8 cellular contexts compared by ENCODE assay signal in the genomic region with DNA sequence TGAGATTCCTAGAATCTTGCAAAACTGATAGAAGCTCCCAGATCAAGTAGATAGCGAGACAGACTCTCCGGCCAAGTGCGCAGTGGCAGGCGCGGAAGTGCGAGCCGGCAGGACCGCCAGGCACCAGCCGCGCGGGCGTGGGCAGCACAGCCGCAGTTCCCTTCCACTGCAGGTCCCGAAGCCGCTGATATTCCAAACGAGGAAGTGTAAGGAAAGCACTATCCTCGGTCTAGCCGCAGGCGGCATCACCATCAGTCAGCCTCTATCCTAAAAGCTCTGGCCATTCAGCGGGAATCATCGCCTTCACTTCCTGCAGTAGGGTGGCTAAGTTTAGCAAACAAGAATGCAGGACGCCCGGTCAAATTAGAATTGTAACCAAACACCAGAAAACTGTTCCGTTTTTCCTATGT. TPM values are rescaled to one million over a fixed set of nuclear protein-coding genes. Genes with fewer than 3 reads are reported as not detected.
DNase-seq lines count a peak whose midpoint lies in the region; ATAC-seq and TF ChIP-seq lines count a peak whose summit lies in the region.

No MANE protein-coding gene starts in this region.

- TF ChIP-seq POLR2A in tibial nerve (IDR thresholded peaks at IDR 0.05): no peak

- peak overlapping the region; percentile 71 for H2AFZ ChIP-seq in MM.1S (ENCODE audit: low read length)

- H3K27me3 ChIP-seq in MM.1S (replicated peaks; ENCODE audit: insufficient read depth, low read length) (no peaks in the 10 kb centered on the region), esophagus (ENCODE audit: control insufficient read depth in 1 of 2, insufficient read depth in 2 of 2, low read length in 2 of 2) (no peaks in the 10 kb centered on the region), tibial nerve (no peaks in the 10 kb centered on the region)

- peak overlapping the region; percentile 78 for H3K27ac Mint-ChIP-seq in activated CD8-positive, alpha-beta T cell treated with anti-CD3 and anti-CD28 coated beads, Interleukin-2, amount 10 ng/mL, durations not matched to agents 7 days and 5 days

- TF ChIP-seq CTCF in 22Rv1 (IDR thresholded peaks at IDR 0.05): no peak
- TF ChIP-seq CTCF in MM.1S (IDR thresholded peaks at IDR 0.05; ENCODE audit: low read length): no peak
- no peak for TF ChIP-seq CTCF in mucosa of descending colon (IDR thresholded peaks at IDR 0.05)
- TF ChIP-seq CTCF in tibial nerve (IDR thresholded peaks at IDR 0.05): no peak

- ATAC-seq in activated CD8-positive, alpha-beta T cell treated with anti-CD3 and anti-CD28 coated beads, Interleukin-2, amount 10 ng/mL, durations not matched to agents 7 days and 5 days: peak; percentile 50
- ATAC-seq in mucosa of descending colon: peak; percentile 69

- CTCF ChIA-PET in HEK293T (lab: Yijun Ruan, JAX): interaction anchor here (0.7 to 1.3 kb wide), 3 partner anchors 18 to 46 kb away, joined by 3 to 8 read pairs (median 3); no protein-coding TSS in a partner anchor
- CTCF ChIA-PET in activated CD8-positive, alpha-beta T cell treated with anti-CD3 and anti-CD28 coated beads, Interleukin-2, amount 10 ng/mL, durations not matched to agents 7 days and 5 days (lab: Charles Lee): interaction anchor here (0.5 to 3.1 kb wide), 4 partner anchors 16 to 59 kb away, joined by 3 to 14 read pairs (median 4); partner anchors contain the start of gene CDC73

- DNase-seq in G401 (ENCODE audit: low spot score) (peak; percentile 64), HEK293T (ENCODE audit: extremely low spot score) (peak; percentile 55), MM.1S (peak; percentile 25), mucosa of descending colon (peak; percentile 53 to 71 (median 68)), tibial nerve (ENCODE audit: low spot score in 2 of 2) (peak in 1 of 2 donors; percentile 24)
- DNase-seq in activated CD8-positive, alpha-beta T cell treated with anti-CD3 and anti-CD28 coated beads, Interleukin-2, amount 10 ng/mL, durations not matched to agents 7 days and 5 days: peak; percentile 31

- peak overlapping the region; percentile 83 for H3K4me3 ChIP-seq in MM.1S (ENCODE audit: low read length)
- peak overlapping the region; percentile 66 to 89 for H3K4me3 ChIP-seq in esophagus (ENCODE audit: low read depth in 1 of 2, low read length in 2 of 2)
- peak overlapping the region; percentile 77 for H3K4me3 ChIP-seq in mucosa of descending colon
- H3K4me3 ChIP-seq in tibial nerve: peak overlapping the region; percentile 67 to 83 (median 75)

- H3K4me1 ChIP-seq in MM.1S (ENCODE audit: low read length) (peaks cover 15% of the 10 kb centered on the region), esophagus (ENCODE audit: control insufficient read depth in 2 of 2, insufficient read depth in 2 of 2, low read length in 1 of 2) (no peaks in the 10 kb centered on the region), mucosa of descending colon (ENCODE audit: low read depth) (peaks cover 11% of the 10 kb centered on the region), tibial nerve (peaks cover 0 to 30% (median 10%) of the 10 kb centered on the region in 4 donors)

- H3K36me3 Mint-ChIP-seq in activated CD8-positive, alpha-beta T cell treated with anti-CD3 and anti-CD28 coated beads, Interleukin-2, amount 10 ng/mL, durations not matched to agents 7 days and 5 days (ENCODE audit: low read depth): peaks cover 17% of the 10 kb centered on the region

- H3K9me3 Mint-ChIP-seq in activated CD8-positive, alpha-beta T cell treated with anti-CD3 and anti-CD28 coated beads, Interleukin-2, amount 10 ng/mL, durations not matched to agents 7 days and 5 days (ENCODE audit: insufficient read depth): no peaks in the 10 kb centered on the region

- H3K9me3 ChIP-seq in MM.1S (replicated peaks; ENCODE audit: insufficient read depth, low read length) (no peaks in the 10 kb centered on the region), esophagus (ENCODE audit: control insufficient read depth in 2 of 2, insufficient read depth in 1 of 2, low read depth in 1 of 2, low read length in 1 of 2) (no peaks in the 10 kb centered on the region), mucosa of descending colon (no peaks in the 10 kb centered on the region), tibial nerve (no peaks in the 10 kb centered on the region)

- H4K20me1 ChIP-seq in MM.1S (ENCODE audit: insufficient read depth, low read length): no peaks in the 10 kb centered on the region

- H3K4me2 ChIP-seq in MM.1S (ENCODE audit: low read depth, low read length): peak overlapping the region; percentile 88

- H3K27me3 Mint-ChIP-seq in activated CD8-positive, alpha-beta T cell treated with anti-CD3 and anti-CD28 coated beads, Interleukin-2, amount 10 ng/mL, durations not matched to agents 7 days and 5 days (ENCODE audit: low read depth): peaks cover 10% of the 10 kb centered on the region

- peaks cover 34% of the 10 kb centered on the region for H3K79me2 ChIP-seq in MM.1S (ENCODE audit: low read length)

- peaks cover 16% of the 10 kb centered on the region; the same call in 1 of the 2 replicates for H3F3A ChIP-seq in MM.1S (ENCODE audit: insufficient read depth, low read length)

- H3K9me2 ChIP-seq in MM.1S (replicated peaks; ENCODE audit: insufficient read depth, low read length): no peaks in the 10 kb centered on the region

- TF ChIP-seq EP300 in tibial nerve (IDR thresholded peaks at IDR 0.05): no peak

- H3K36me3 ChIP-seq in MM.1S (replicated peaks; ENCODE audit: insufficient read depth, low read length) (no peaks in the 10 kb centered on the region), esophagus (ENCODE audit: control insufficient read depth in 2 of 2, insufficient read depth in 2 of 2, low read length in 1 of 2) (peaks cover 3% of the 10 kb centered on the region in 2 donors), mucosa of descending colon (ENCODE audit: low read depth) (no peaks in the 10 kb centered on the region), tibial nerve (peaks cover 0 to 12% (median 0%) of the 10 kb centered on the region in 3 donors)

- peak overlapping the region; percentile 72 for H3K9ac ChIP-seq in MM.1S (ENCODE audit: low read length)

- intact Hi-C loops in mucosa of descending colon (cut with DNase I, micrococcal nuclease): loop anchor here in 1 of 2 donors (5.0 kb wide), 1 partner anchor 42 kb away; no protein-coding TSS in a partner anchor

- in situ Hi-C loops in G401 (cut with HindIII; ENCODE audit: low sequenced_read_pairs): no loop called here

- H3K27ac ChIP-seq in 22Rv1: peak overlapping the region; percentile 89
- peak overlapping the region; percentile 70 for H3K27ac ChIP-seq in MM.1S (ENCODE audit: low read length)
- peak overlapping the region; percentile 91 to 95 for H3K27ac ChIP-seq in esophagus (ENCODE audit: low read depth in 2 of 2, low read length in 1 of 2)
- H3K27ac ChIP-seq in tibial nerve: peak overlapping the region; percentile 85 to 96 (median 90)

- H3K4me3 Mint-ChIP-seq in activated CD8-positive, alpha-beta T cell treated with anti-CD3 and anti-CD28 coated beads, Interleukin-2, amount 10 ng/mL, durations not matched to agents 7 days and 5 days: peak overlapping the region; percentile 94

- POLR2A ChIA-PET in HEK293T (lab: Yijun Ruan, JAX): interaction anchor here (0.8 to 2.8 kb wide), 8 partner anchors 11 to 47 kb away, joined by 3 to 40 read pairs (median 8); partner anchors contain the start of genes CDC73, RO60 and UCHL5
- POLR2A ChIA-PET in activated CD8-positive, alpha-beta T cell treated with anti-CD3 and anti-CD28 coated beads, Interleukin-2, amount 10 ng/mL, durations not matched to agents 7 days and 5 days (lab: Charles Lee): interaction anchor here (1.8 to 3.1 kb wide), 2 partner anchors 18 to 46 kb away, joined by 6 to 13 read pairs; partner anchors contain the start of genes CDC73, RO60 and UCHL5

- WGBS in esophagus, 2 donors: 0% methylated on average over 24 of the region's 24 CpGs
- WGBS in tibial nerve, 2 donors: 0% methylated on average over 20 to 24 of the region's 24 CpGs

- H3K4me1 Mint-ChIP-seq in activated CD8-positive, alpha-beta T cell treated with anti-CD3 and anti-CD28 coated beads, Interleukin-2, amount 10 ng/mL, durations not matched to agents 7 days and 5 days (ENCODE audit: low read depth): peaks cover 18% of the 10 kb centered on the region

TF ChIP-seq in HEK293T, 16 proteins besides CTCF, POLR2A, EP300 and RAD21:
- TF ChIP-seq CTBP1 (IDR thresholded peaks at IDR 0.05; ENCODE audit: borderline replicate concordance) (no peak), BHLHE40 (IDR thresholded peaks at IDR 0.05; ENCODE audit: borderline replicate concordance) (no peak), ARNT (IDR thresholded peaks at IDR 0.05) (no peak), FOXA1 (IDR thresholded peaks at IDR 0.05) (no peak), FOXK2 (IDR thresholded peaks at IDR 0.05) (no peak), SP1 (IDR thresholded peaks at IDR 0.05) (no peak), ZNF384 (IDR thresholded peaks at IDR 0.05) (no peak)

RNA-seq across cellular contexts. Expression of gene GLRX2, which starts 0.7 kb away (rescaled TPM):
- total RNA-seq in G401 (2014; rRNA removed; shearing (Covaris generic)): 16.9 and 19.5 TPM in 2 replicates
- 10 to 100 TPM; 18.7 to 21.8 TPM for total RNA-seq in activated CD8-positive, alpha-beta T cell treated with anti-CD3 and anti-CD28 coated beads, Interleukin-2, amount 10 ng/mL, durations not matched to agents 7 days and 5 days
- 10 to 100 TPM; 14.7 to 16.2 TPM for polyA plus RNA-seq in esophagus
- total RNA-seq in mucosa of descending colon (10 to 100 TPM; 15.2 to 28.8 (median 23.6) TPM), tibial nerve (1 to 10 TPM; 3.9 to 8.3 (median 4.8) TPM)

RNA-seq across cellular contexts. Expression of gene CDC73, which starts 17.3 kb away (rescaled TPM):
- 15.2 and 16.9 TPM in 2 replicates for total RNA-seq in G401 (2014; rRNA removed; shearing (Covaris generic))
- total RNA-seq in activated CD8-positive, alpha-beta T cell treated with anti-CD3 and anti-CD28 coated beads, Interleukin-2, amount 10 ng/mL, durations not matched to agents 7 days and 5 days: 10 to 100 TPM; 51.8 to 53.8 TPM
- polyA plus RNA-seq in esophagus: 10 to 100 TPM in 1 of 2 donors, 1 to 10 TPM in 1; 6.2 to 14.5 TPM
- total RNA-seq in mucosa of descending colon (10 to 100 TPM; 41.0 to 82.0 (median 45.3) TPM), tibial nerve (10 to 100 TPM; 41.4 to 89.4 (median 51.5) TPM)

RNA-seq across cellular contexts. Expression of gene RO60, which starts 45.1 kb away (rescaled TPM):
- 89.6 and 177 TPM in 2 replicates for total RNA-seq in G401 (2014; rRNA removed; shearing (Covaris generic))
- 10 to 100 TPM; 53.8 to 57.4 TPM for total RNA-seq in activated CD8-positive, alpha-beta T cell treated with anti-CD3 and anti-CD28 coated beads, Interleukin-2, amount 10 ng/mL, durations not matched to agents 7 days and 5 days
- 1 to 10 TPM; 4.5 to 5.8 TPM for polyA plus RNA-seq in esophagus
- total RNA-seq in mucosa of descending colon (10 to 100 TPM; 34.1 to 90.8 (median 43.6) TPM), tibial nerve (100 to 1,000 TPM in 2 of 4 donors, 10 to 100 TPM in 2; 67.5 to 108 (median 91.3) TPM)

RNA-seq across cellular contexts. Expression of gene UCHL5, which starts 45.3 kb away (rescaled TPM):
- total RNA-seq in G401 (2014; rRNA removed; shearing (Covaris generic)): 46.2 and 53.3 TPM in 2 replicates
- 10 to 100 TPM; 61.1 to 64.4 TPM for total RNA-seq in activated CD8-positive, alpha-beta T cell treated with anti-CD3 and anti-CD28 coated beads, Interleukin-2, amount 10 ng/mL, durations not matched to agents 7 days and 5 days
- polyA plus RNA-seq in esophagus: 10 to 100 TPM; 18.1 to 24.6 TPM
- 10 to 100 TPM; 28.7 to 32.7 (median 29.1) TPM for total RNA-seq in mucosa of descending colon
- total RNA-seq in tibial nerve: 10 to 100 TPM; 22.2 to 50.0 (median 29.0) TPM
